28 cellular contexts compared by ENCODE assay signal in genomic region chr4:16868674-16869073, GRCh38. TPM values are rescaled to one million over a fixed set of nuclear protein-coding genes. Genes with fewer than 3 reads are reported as not detected.
"Had no signal": no experiment of that assay in that cellular context is flagged by ENCODE, and none has a peak within 500 bp of the region (broad histone marks: within the 10 kb centered on the region; RNA-seq: fewer than 3 reads in every experiment).

No MANE protein-coding gene starts in this region.

- H3K4me3 ChIP-seq: colonic mucosa, coronary artery, dorsolateral prefrontal cortex, esophagus muscularis mucosa, esophagus squamous epithelium, gastrocnemius medialis, gastroesophageal sphincter, heart left ventricle, heart right ventricle had no signal

- DNase-seq: colonic mucosa; cortex of kidney; dermis blood vessel endothelial cell; dorsolateral prefrontal cortex; effector CD4-positive, alpha-beta T cell; effector CD8-positive, alpha-beta T cell; effector memory CD4-positive, alpha-beta T cell; effector memory CD8-positive, alpha-beta T cell; endodermal cell; erythroblast; esophagus squamous epithelium; foreskin fibroblast; foreskin keratinocyte; foreskin melanocyte; gastrocnemius medialis; glutamatergic neuron; head of caudate nucleus; heart left ventricle; heart right ventricle had no signal

- H3K27ac ChIP-seq: colonic mucosa, coronary artery, epithelial cell of prostate, esophagus muscularis mucosa, esophagus squamous epithelium, foreskin keratinocyte, gastrocnemius medialis, gastroesophageal sphincter had no signal

- ATAC-seq: effector memory CD8-positive, alpha-beta T cell; esophagus mucosa; foreskin keratinocyte; gastrocnemius medialis; gastroesophageal sphincter had no signal

- H3K36me3 ChIP-seq: colonic mucosa, esophagus muscularis mucosa, esophagus squamous epithelium, gastrocnemius medialis, gastroesophageal sphincter, heart left ventricle, heart right ventricle had no signal

- H3K27me3 ChIP-seq: colonic mucosa, dorsolateral prefrontal cortex, esophagus muscularis mucosa, esophagus squamous epithelium, foreskin keratinocyte, gastrocnemius medialis, gastroesophageal sphincter, heart left ventricle, heart right ventricle had no signal

- H3K4me1 ChIP-seq: colonic mucosa, foreskin keratinocyte, gastroesophageal sphincter had no signal

- H3K9me3 ChIP-seq: colonic mucosa, esophagus muscularis mucosa, esophagus squamous epithelium, gastrocnemius medialis, gastroesophageal sphincter, heart left ventricle, heart right ventricle had no signal

- FAIRE-seq: colon, endometrium, endothelial cell of umbilical vein, frontal cortex had no signal

RNA-seq across cellular contexts. Expression of gene LDB2, which starts 29.8 kb away (rescaled TPM):
- total RNA-seq: foreskin keratinocyte had no signal
- polyA plus RNA-seq: foreskin keratinocyte had no signal
